In genomic region chr4:74084984-74085383, GRCh38 we compare ENCODE assay signal across 22 cellular contexts. TPM values are rescaled to one million over a fixed set of nuclear protein-coding genes. Genes with fewer than 3 reads are reported as not detected.
"Had no signal": no experiment of that assay in that cellular context is flagged by ENCODE, and none has a peak within 500 bp of the region (broad histone marks: within the 10 kb centered on the region; RNA-seq: fewer than 3 reads in every experiment).

No MANE protein-coding gene starts in this region.

- FAIRE-seq: HepG2, RCC 7860 had no signal

- H3K27ac ChIP-seq: KMS-11 had no signal

- H3K9me3 ChIP-seq: SK-N-SH had no signal

- H3K4me2 ChIP-seq: KMS-11, SK-N-SH had no signal

- ATAC-seq: HepG2 had no signal

- H3K9ac ChIP-seq: KMS-11, SK-N-SH had no signal

- DNase-seq: IMR-90, MM.1S, NCI-H1092 treated with DMSO at 0.1 percent for 48 hours, NCI-H1436, NCI-H187, NCI-H2029, NCI-H2081 treated with DMSO at 0.1 percent for 48 hours, NCI-H2171, NCI-H226, NCI-H446, NCI-H510A, NCI-H524 treated with DMSO at 0.1 percent for 48 hours, NCI-H69, NCI-H774, Right ventricle myocardium superior, RPMI8226, SK-N-SH had no signal

RNA-seq across cellular contexts. Expression of gene CXCL2, which starts 14.0 kb away (rescaled TPM):
- total RNA-seq: HT1080, M059J had no signal
- polyA plus RNA-seq: HepG2 had no signal

RNA-seq across cellular contexts. Expression of gene CXCL3, which starts 46.5 kb away (rescaled TPM):
- polyA plus RNA-seq: HepG2 had no signal
